Comparison of ENCODE assay signal across 12 cellular contexts in genomic region chr5:107456281-107456715, GRCh38.
DNase-seq lines count a peak whose midpoint lies in the region; ATAC-seq, FAIRE-seq and TF ChIP-seq lines count a peak whose summit lies in the region.
"Had no signal": no experiment of that assay in that cellular context is flagged by ENCODE, and none has a peak within 500 bp of the region (broad histone marks: within the 10 kb centered on the region; RNA-seq: fewer than 3 reads in every experiment).

No MANE protein-coding gene starts in this region.

- H3K27me3 ChIP-seq in GM12878 (replicated peaks in 1 of 2; ENCODE audit: control insufficient read depth in 2 of 2, insufficient read depth in 2 of 2, low read length in 1 of 2): no peaks in the 10 kb centered on the region
- H3K27me3 ChIP-seq: right atrium auricular region had no signal

- no peak for TF ChIP-seq RAD21 in GM12878 (IDR thresholded peaks at IDR 0.05; ENCODE audit: insufficient read depth, low read depth, low read length)

- no peak overlapping the region for H3K4me3 ChIP-seq in GM12878
- H3K4me3 ChIP-seq: right atrium auricular region had no signal

- POLR2A ChIA-PET in GM12878 (lab: Charles Lee): interaction anchor here (0.5 to 3.1 kb wide), 5 partner anchors 9 to 193 kb away, joined by 3 to 19 read pairs (median 5); no protein-coding TSS in a partner anchor

- TF ChIP-seq CTCF in GM12878 (IDR thresholded peaks at IDR 0.05 in 2 of 3, conservative IDR thresholded peaks at IDR 0.05 in 1 of 3; ENCODE audit: control insufficient read depth in 2 of 3, extremely low read depth in 1 of 3, insufficient read depth in 1 of 3, low read depth in 3 of 3, low read length in 3 of 3): no peak

- ATAC-seq in GM21423 (IDR thresholded peaks at IDR 0.05; ENCODE audit: unreplicated experiment) (peak; percentile 60), HG03439 (IDR thresholded peaks at IDR 0.05; ENCODE audit: unreplicated experiment) (peak; percentile 66), GM12878 (peak; percentile 76)
- ATAC-seq in activated CD4-positive, CD25-positive, alpha-beta regulatory T cell treated with anti-CD3 and anti-CD28 coated beads, Interleukin-2, amount 50 U/mL, for 24 hours: no peak
- ATAC-seq: HCT116; stimulated activated naive B cell treated with anti-CD40 and anti-IgM and Interleukin-4, amounts not matched to agents 10 μg/mL and 1 μg/mL and 100 μg/mL, for 72 hours had no signal

- in situ Hi-C loops in GM12878 (cut with MboI): no loop called here

- CTCF ChIA-PET in GM12878 (lab: Yijun Ruan, JAX): interaction anchor here (0.8 to 3.7 kb wide), 8 partner anchors 9 to 351 kb away, joined by 3 to 17 read pairs (median 4); no protein-coding TSS in a partner anchor

- H3K9ac ChIP-seq in GM12878 (ENCODE audit: control insufficient read depth, insufficient read depth, low read length): no peak overlapping the region

- no peaks in the 10 kb centered on the region; the same call in 1 of the 3 replicates for H3K9me3 ChIP-seq in GM12878 (replicated peaks; ENCODE audit: control insufficient read depth, insufficient read depth, low read length)
- H3K9me3 ChIP-seq: right atrium auricular region had no signal

- FAIRE-seq in GM12892 (lab: Jason Lieb, UNC) (peak; percentile 44), GM12878 (lab: Jason Lieb, UNC) (peak; percentile 52)

- RAD21 ChIA-PET in GM12878 (lab: Charles Lee; ENCODE audit: unreplicated experiment): interaction anchor here (0.6 to 3.0 kb wide), 20 partner anchors 9 to 726 kb away, joined by 3 to 25 read pairs (median 4); no protein-coding TSS in a partner anchor

- no peaks in the 10 kb centered on the region for H4K20me1 ChIP-seq in GM12878 (ENCODE audit: control insufficient read depth, insufficient read depth)

- no peaks in the 10 kb centered on the region for H3K36me3 ChIP-seq in GM12878 (ENCODE audit: control insufficient read depth in 2 of 2, insufficient read depth in 2 of 2, low read length in 1 of 2)
- H3K36me3 ChIP-seq: right atrium auricular region had no signal

- peak overlapping the region; percentile 20; the same call in 1 of the 2 replicates for H3K4me2 ChIP-seq in GM12878 (ENCODE audit: control insufficient read depth, insufficient read depth)

- H3K27ac ChIP-seq in GM12878 (ENCODE audit: control insufficient read depth, insufficient read depth): peak overlapping the region; percentile 15; the same call in 1 of the 2 replicates
- H3K27ac ChIP-seq: right atrium auricular region had no signal

- H3K79me2 ChIP-seq in GM12878 (ENCODE audit: control insufficient read depth, insufficient read depth, low read length): peaks cover 5% of the 10 kb centered on the region

- peaks cover 4% of the 10 kb centered on the region for H3K4me1 ChIP-seq in GM12878 (ENCODE audit: control insufficient read depth, insufficient read depth, low read length)

- SMC1A ChIA-PET in GM12878 (lab: Charles Lee; ENCODE audit: uncharacterized antibody, unreplicated experiment): interaction anchor here (0.7 to 6.8 kb wide), 22 partner anchors 8 to 160 kb away, joined by 3 to 68 read pairs (median 4); no protein-coding TSS in a partner anchor

- TF ChIP-seq EP300 in GM12878 (IDR thresholded peaks at IDR 0.05; ENCODE audit: borderline replicate concordance in 1 of 2, control insufficient read depth in 1 of 2, low read depth in 2 of 2, low read length in 2 of 2): no peak

- TF ChIP-seq POLR2A in GM12892 (IDR thresholded peaks at IDR 0.05; ENCODE audit: low read depth, low read length): no peak
- TF ChIP-seq POLR2A in GM12878 (IDR thresholded peaks at IDR 0.05; ENCODE audit: low read depth, low read length): no peak

- DNase-seq in GM12892 (ENCODE audit: insufficient read length) (no peak), GM12878 (ENCODE audit: low read depth, low spot score) (peak; percentile 79), GF-D8 (lab: John Stamatoyannopoulos, UW) (no peak), DMS114 treated with DMSO at 0.1 percent for 48 hours (lab: John Stamatoyannopoulos, UW; ENCODE audit: unreplicated experiment) (no peak)
- DNase-seq in stimulated activated CD4-positive, alpha-beta T cell treated with anti-CD3 and anti-CD28 coated beads, Interleukin-4, amount 100 ng/mL, for 24 hours: no peak
- DNase-seq: CD4-positive, CD25-positive, alpha-beta regulatory T cell; stimulated activated naive B cell treated with anti-CD40 and anti-IgM and Interleukin-4, amounts not matched to agents 10 μg/mL and 1 μg/mL and 100 μg/mL, for 72 hours had no signal

- BruUV-seq in GM12878 (replicated peaks; lab: Mats Ljungman, UMichigan): no TSS peak

- intact Hi-C loops in GM12878 (cut with micrococcal nuclease; ENCODE audit: unreplicated experiment): no loop called here

- H2AFZ ChIP-seq in GM12878 (ENCODE audit: control insufficient read depth, low read depth, low read length): no peak overlapping the region

TF ChIP-seq in GM12878, 131 proteins besides CTCF, POLR2A, EP300 and RAD21 (continues in another document):
- TF ChIP-seq HDAC6 (IDR thresholded peaks at IDR 0.05; ENCODE audit: unreplicated experiment) (no peak), BCL11A (IDR thresholded peaks at IDR 0.05; ENCODE audit: low read depth, low read length) (no peak), YY1 (IDR thresholded peaks at IDR 0.05; ENCODE audit: low read depth, low read length) (no peak), ESRRA (IDR thresholded peaks at IDR 0.05; ENCODE audit: low read length) (no peak), FOXM1 (IDR thresholded peaks at IDR 0.05; ENCODE audit: low read depth, low read length) (peak; percentile 51; the same call in 1 of the 2 replicates), NFIC (IDR thresholded peaks at IDR 0.05; ENCODE audit: low read depth, low read length) (peak; percentile 52; the same call in 1 of the 2 replicates), ETV6 (conservative IDR thresholded peaks at IDR 0.05 in 1 of 2, IDR thresholded peaks at IDR 0.05 in 1 of 2; ENCODE audit: borderline replicate concordance in 1 of 2, low read depth in 1 of 2) (no peak), MAX (IDR thresholded peaks at IDR 0.05; ENCODE audit: low read depth, low read length) (no peak), ZBED1 (IDR thresholded peaks at IDR 0.05; ENCODE audit: borderline replicate concordance) (0 out of 2 replicates have a peak, but pooled peaks have one; percentile 39), GABPA (IDR thresholded peaks at IDR 0.05; ENCODE audit: low read depth) (no peak), TCF12 (IDR thresholded peaks at IDR 0.05; ENCODE audit: low read depth, low read length) (0 out of 2 replicates have a peak, but pooled peaks have one; percentile 25), NRF1 (conservative IDR thresholded peaks at IDR 0.05; ENCODE audit: low read depth, low read length) (no peak), USF2 (IDR thresholded peaks at IDR 0.05; ENCODE audit: borderline replicate concordance, low read depth, low read length) (no peak), HCFC1 (IDR thresholded peaks at IDR 0.05; ENCODE audit: low read length) (no peak), PML (IDR thresholded peaks at IDR 0.05; ENCODE audit: low read length) (no peak), ATF7 (IDR thresholded peaks at IDR 0.05; ENCODE audit: low read depth) (no peak), MEF2B (IDR thresholded peaks at IDR 0.05; ENCODE audit: partially characterized antibody, poor library complexity, severe bottlenecking) (peak; percentile 51), CBX3 (IDR thresholded peaks at IDR 0.05; ENCODE audit: borderline replicate concordance, low read depth) (no peak), IKZF2 (IDR thresholded peaks at IDR 0.05) (peak in 1 of 2 experiments; percentile 48; a peak in 2 of 4 replicates), BCL3 (IDR thresholded peaks at IDR 0.05; ENCODE audit: borderline replicate concordance, insufficient read depth, low read depth, low read length, poor library complexity, severe bottlenecking) (no peak), SKIL (IDR thresholded peaks at IDR 0.05; ENCODE audit: low read depth, poor library complexity, severe bottlenecking) (peak; percentile 35), RUNX3 (IDR thresholded peaks at IDR 0.05; ENCODE audit: low read length) (peak; percentile 27; the same call in 1 of the 2 replicates), FOXK2 (IDR thresholded peaks at IDR 0.05) (no peak)

Comparison
In these comparisons a context has a peak if more than half of its experiments do, and no peak if none do; other contexts are left out.
1. ATAC-seq: peak in GM21423 (single experiment), HG03439 (single experiment) and GM12878 (single experiment); none in activated CD4-positive, CD25-positive, alpha-beta regulatory T cell treated with anti-CD3 and anti-CD28 coated beads, Interleukin-2, amount 50 U/mL, for 24 hours (0 of 2).